In the genomic region with DNA sequence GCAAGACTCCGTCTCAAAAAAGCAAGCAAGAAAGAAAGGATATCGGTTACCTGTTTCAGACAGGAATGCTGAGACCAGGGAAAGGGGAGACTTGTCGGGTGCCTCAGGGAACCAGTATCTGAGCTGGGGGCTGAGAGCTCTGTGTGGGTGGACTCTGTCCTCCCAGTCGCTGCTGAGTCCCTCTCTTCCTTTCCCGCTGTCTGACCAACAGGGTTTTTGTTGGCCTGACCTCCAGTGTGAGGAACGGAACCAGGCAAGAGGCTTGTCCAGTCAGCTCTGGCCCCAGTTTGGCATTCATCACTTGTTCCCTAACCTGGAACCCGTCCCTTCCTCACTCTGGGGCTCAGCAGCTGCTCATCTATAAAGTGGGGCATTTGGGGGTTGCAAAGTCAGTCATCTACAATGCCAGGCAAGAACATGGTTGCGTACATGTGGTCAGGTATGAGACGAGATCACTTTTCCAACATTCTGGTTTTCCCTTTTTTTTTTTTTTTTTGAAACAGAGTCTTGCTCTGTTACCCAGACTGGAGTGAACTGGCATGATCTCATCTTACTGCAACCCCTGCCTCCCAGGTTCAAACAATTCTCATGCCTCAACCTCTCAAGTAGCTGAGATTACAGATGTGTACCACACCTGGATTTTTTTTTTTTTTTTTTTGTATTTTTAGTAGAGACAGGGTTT, we compare ENCODE assay signal across 24 cellular contexts.
A peak's percentile ranks its signal among the peaks of the same experiment; 100 is the strongest.
DNase-seq lines count a peak whose midpoint lies in the region; ATAC-seq and TF ChIP-seq lines count a peak whose summit lies in the region.
"Had no signal": no experiment of that assay in that cellular context is flagged by ENCODE, and none has a peak within 500 bp of the region (broad histone marks: within the 10 kb centered on the region; RNA-seq: fewer than 3 reads in every experiment).

No MANE protein-coding gene starts in this region.

- no peaks in the 10 kb centered on the region for H3K36me3 Mint-ChIP-seq in MCF 10A (ENCODE audit: insufficient read depth, unreplicated experiment)
- H3K36me3 Mint-ChIP-seq in dendritic cell treated with granulocyte-macrophage colony-stimulating factor and Interleukin-4, amounts not matched to agents 40 ng/mL and 50 ng/mL, for 4 days (ENCODE audit: low read depth): no peaks in the 10 kb centered on the region
- H3K36me3 Mint-ChIP-seq in activated CD8-positive, alpha-beta T cell treated with anti-CD3 and anti-CD28 coated beads for 36 hours (ENCODE audit: low read depth): no peaks in the 10 kb centered on the region

- ATAC-seq in activated CD8-positive, alpha-beta T cell treated with anti-CD3 and anti-CD28 coated beads for 36 hours: no peak
- ATAC-seq: activated CD4-positive, CD25-positive, alpha-beta regulatory T cell treated with anti-CD3 and anti-CD28 coated beads, Interleukin-2, amount 50 U/mL, for 24 hours; GM23338; K562; Panc1; stimulated activated effector memory CD8-positive, alpha-beta T cell treated with anti-CD3 and anti-CD28 coated beads, Interleukin-12 subunit alpha, Interleukin-12 subunit beta, amount 100 ng/mL, for 72 hours had no signal

- whole genome bisulfite sequencing in mammary epithelial cell (ENCODE audit: low coverage, missing lambda C conversion rate): 92% methylated on average over 6 of the region's 9 CpGs

- no peak for TF ChIP-seq CTCF in mammary epithelial cell (conservative IDR thresholded peaks at IDR 0.05 in 1 of 2, IDR thresholded peaks at IDR 0.05 in 1 of 2; ENCODE audit: extremely low read depth in 1 of 2, insufficient read depth in 1 of 2, low read depth in 1 of 2, low read length in 2 of 2)
- no peak for TF ChIP-seq CTCF in MCF 10A (IDR thresholded peaks at IDR 0.05; ENCODE audit: unreplicated experiment)
- no peak for TF ChIP-seq CTCF in tibial artery (IDR thresholded peaks at IDR 0.05)
- TF ChIP-seq CTCF in activated CD8-positive, alpha-beta T cell treated with anti-CD3 and anti-CD28 coated beads for 36 hours (IDR thresholded peaks at IDR 0.05): no peak

- DNase-seq in mammary epithelial cell (peak; percentile 28), MCF 10A (ENCODE audit: unreplicated experiment) (no peak), kidney tubule cell (ENCODE audit: low spot score) (peak; percentile 74), tibial artery (no peak), NCI-H1930 (lab: John Stamatoyannopoulos, UW) (no peak), A172 (ENCODE audit: low spot score) (no peak)
- DNase-seq in activated CD8-positive, alpha-beta T cell treated with anti-CD3 and anti-CD28 coated beads for 36 hours: no peak
- DNase-seq: activated naive CD8-positive, alpha-beta T cell treated with anti-CD3 and anti-CD28 coated beads, Interleukin-2, amount 10 ng/mL, durations not matched to agents 7 days and 5 days; cerebellar nuclear complex; COR-L47; DMS79; erythroblast; NCI-H1694; NCI-H2171; NCI-H524; small intestine had no signal

- peaks cover 58% of the 10 kb centered on the region for H3K4me1 ChIP-seq in mammary epithelial cell (ENCODE audit: insufficient read depth, low read length)
- H3K4me1 ChIP-seq in tibial artery: peaks cover 0 to 52% (median 26%) of the 10 kb centered on the region in 4 donors

- CTCF ChIA-PET in mammary epithelial cell (lab: Charles Lee; ENCODE audit: low non-redundant PET) (no interaction called here), MCF 10A (lab: Yijun Ruan, JAX) (interaction anchor here (0.7 to 6.4 kb wide), 8 partner anchors 15 to 175 kb away, joined by 3 to 36 read pairs (median 4); no protein-coding TSS in a partner anchor)
- CTCF ChIA-PET in activated CD8-positive, alpha-beta T cell treated with anti-CD3 and anti-CD28 coated beads for 36 hours (lab: Charles Lee): interaction anchor here (15.8 kb wide), 1 partner anchor 17 kb away, joined by 122 read pairs; no protein-coding TSS in a partner anchor

- POLR2A ChIA-PET in MCF 10A (lab: Yijun Ruan, JAX): interaction anchor here (0.7 to 6.0 kb wide), 6 partner anchors 17 to 282 kb away, joined by 3 to 34 read pairs (median 7); partner anchors contain the start of genes PPP1CB and WDR43
- POLR2A ChIA-PET in activated CD8-positive, alpha-beta T cell treated with anti-CD3 and anti-CD28 coated beads for 36 hours (lab: Charles Lee): interaction anchor here (0.6 to 2.7 kb wide), 6 partner anchors 9 to 143 kb away, joined by 3 to 9 read pairs (median 4); no protein-coding TSS in a partner anchor

- intact Hi-C loops in mammary epithelial cell (cut with micrococcal nuclease): loop anchor here (5.0 kb wide), 1 partner anchor 50 kb away; no protein-coding TSS in a partner anchor
- intact Hi-C loops in MCF 10A (cut with micrococcal nuclease): loop anchor here (5.0 kb wide), 1 partner anchor 140 kb away; the partner anchor contains the start of gene PPP1CB
- intact Hi-C loops in dendritic cell treated with granulocyte-macrophage colony-stimulating factor and Interleukin-4, amounts not matched to agents 40 ng/mL and 50 ng/mL, for 4 days (cut with micrococcal nuclease): no loop called here
- intact Hi-C loops in tibial artery (cut with DNase I; ENCODE audit: low total_unique reads): no loop called here
- intact Hi-C loops in activated CD8-positive, alpha-beta T cell treated with anti-CD3 and anti-CD28 coated beads for 36 hours (cut with micrococcal nuclease): loop anchor here (5.0 kb wide), 1 partner anchor 140 kb away; the partner anchor contains the start of gene PPP1CB

- no peaks in the 10 kb centered on the region for H3K79me2 ChIP-seq in mammary epithelial cell (ENCODE audit: insufficient read depth, low read length)

- H3K27ac ChIP-seq in mammary epithelial cell (ENCODE audit: insufficient read depth, low read depth, low read length) (peak overlapping the region; percentile 8), tibial artery (peak overlapping the region; percentile 41 to 80)

- H3K9ac ChIP-seq in mammary epithelial cell (ENCODE audit: insufficient read depth, low read length): no peak overlapping the region

- no peaks in the 10 kb centered on the region for H4K20me1 ChIP-seq in mammary epithelial cell (ENCODE audit: insufficient read depth, low read length)

- in situ Hi-C loops in mammary epithelial cell (cut with MboI; ENCODE audit: low sequenced_read_pairs in 2 of 2): no loop called here

- no peaks in the 10 kb centered on the region for H3K27me3 Mint-ChIP-seq in MCF 10A (ENCODE audit: insufficient read depth, unreplicated experiment)
- no peaks in the 10 kb centered on the region for H3K27me3 Mint-ChIP-seq in dendritic cell treated with granulocyte-macrophage colony-stimulating factor and Interleukin-4, amounts not matched to agents 40 ng/mL and 50 ng/mL, for 4 days
- no peaks in the 10 kb centered on the region for H3K27me3 Mint-ChIP-seq in activated CD8-positive, alpha-beta T cell treated with anti-CD3 and anti-CD28 coated beads for 36 hours
- H3K27me3 Mint-ChIP-seq: activated naive CD8-positive, alpha-beta T cell treated with anti-CD3 and anti-CD28 coated beads, Interleukin-2, amount 10 ng/mL, durations not matched to agents 7 days and 5 days had no signal

- H2AFZ ChIP-seq in mammary epithelial cell (ENCODE audit: low read depth, low read length): no peak overlapping the region
- H2AFZ ChIP-seq: GM23338 had no signal

- no peaks in the 10 kb centered on the region for H3K9me3 ChIP-seq in mammary epithelial cell (replicated peaks; ENCODE audit: insufficient read depth, low read length)
- no peaks in the 10 kb centered on the region for H3K9me3 ChIP-seq in tibial artery
- H3K9me3 ChIP-seq: prostate gland, vagina had no signal

- peaks cover 6% of the 10 kb centered on the region for H3K9me3 Mint-ChIP-seq in MCF 10A (ENCODE audit: unreplicated experiment)
- H3K9me3 Mint-ChIP-seq in dendritic cell treated with granulocyte-macrophage colony-stimulating factor and Interleukin-4, amounts not matched to agents 40 ng/mL and 50 ng/mL, for 4 days: no peaks in the 10 kb centered on the region
- H3K9me3 Mint-ChIP-seq in activated CD8-positive, alpha-beta T cell treated with anti-CD3 and anti-CD28 coated beads for 36 hours: no peaks in the 10 kb centered on the region
- H3K9me3 Mint-ChIP-seq: activated naive CD8-positive, alpha-beta T cell treated with anti-CD3 and anti-CD28 coated beads, Interleukin-2, amount 10 ng/mL, durations not matched to agents 7 days and 5 days; GM23338; stimulated activated effector memory CD8-positive, alpha-beta T cell treated with anti-CD3 and anti-CD28 coated beads, Interleukin-12 subunit alpha, Interleukin-12 subunit beta, amount 100 ng/mL, for 72 hours had no signal

- H3K4me2 ChIP-seq in mammary epithelial cell (ENCODE audit: insufficient read depth, low read depth, low read length): no peak overlapping the region
- H3K4me2 ChIP-seq: GM23338 had no signal

- H3K4me3 ChIP-seq in mammary epithelial cell (replicated peaks in 1 of 3; ENCODE audit: insufficient read depth in 1 of 3, low read depth in 2 of 3, low read length in 3 of 3) (no peak overlapping the region), tibial artery (peak overlapping the region in 1 of 2 donors; percentile 6)
- H3K4me3 ChIP-seq: GM23338, K562, prostate gland, vagina had no signal

- no peak overlapping the region for H3K4me3 Mint-ChIP-seq in MCF 10A (ENCODE audit: unreplicated experiment)
- peak overlapping the region; percentile 37 for H3K4me3 Mint-ChIP-seq in dendritic cell treated with granulocyte-macrophage colony-stimulating factor and Interleukin-4, amounts not matched to agents 40 ng/mL and 50 ng/mL, for 4 days
- H3K4me3 Mint-ChIP-seq in activated CD8-positive, alpha-beta T cell treated with anti-CD3 and anti-CD28 coated beads for 36 hours: no peak overlapping the region
- H3K4me3 Mint-ChIP-seq: GM23338 had no signal

- BruUV-seq in mammary epithelial cell (replicated peaks; lab: Mats Ljungman, UMichigan) (no TSS peak), MCF 10A (replicated peaks; lab: Mats Ljungman, UMichigan) (no TSS peak)

- peaks cover 33% of the 10 kb centered on the region for H3K4me1 Mint-ChIP-seq in MCF 10A (ENCODE audit: insufficient read depth, unreplicated experiment)
- H3K4me1 Mint-ChIP-seq in dendritic cell treated with granulocyte-macrophage colony-stimulating factor and Interleukin-4, amounts not matched to agents 40 ng/mL and 50 ng/mL, for 4 days (ENCODE audit: low read depth): peaks cover 27% of the 10 kb centered on the region
- peaks cover 34% of the 10 kb centered on the region for H3K4me1 Mint-ChIP-seq in activated CD8-positive, alpha-beta T cell treated with anti-CD3 and anti-CD28 coated beads for 36 hours (ENCODE audit: low read depth)

- H3K36me3 ChIP-seq in mammary epithelial cell (ENCODE audit: insufficient read depth, low read length): no peaks in the 10 kb centered on the region
- no peaks in the 10 kb centered on the region for H3K36me3 ChIP-seq in tibial artery
- H3K36me3 ChIP-seq: prostate gland, vagina had no signal

- dilution Hi-C loops in mammary epithelial cell (cut with HindIII; ENCODE audit: low sequenced_read_pairs): no loop called here

- no peak overlapping the region for H3K27ac Mint-ChIP-seq in MCF 10A (ENCODE audit: low read depth, unreplicated experiment)
- no peak overlapping the region for H3K27ac Mint-ChIP-seq in dendritic cell treated with granulocyte-macrophage colony-stimulating factor and Interleukin-4, amounts not matched to agents 40 ng/mL and 50 ng/mL, for 4 days
- H3K27ac Mint-ChIP-seq in activated CD8-positive, alpha-beta T cell treated with anti-CD3 and anti-CD28 coated beads for 36 hours: no peak overlapping the region
- H3K27ac Mint-ChIP-seq: GM23338 had no signal

- H3K27me3 ChIP-seq in mammary epithelial cell (ENCODE audit: insufficient read depth, low read length) (no peaks in the 10 kb centered on the region), tibial artery (no peaks in the 10 kb centered on the region)
- H3K27me3 ChIP-seq: vagina had no signal

Comparison
In these comparisons a context has a peak if more than half of its experiments do, and no peak if none do; other contexts are left out.
1. DNase-seq: peak in mammary epithelial cell (single experiment) and kidney tubule cell (single experiment); none in MCF 10A (single experiment), tibial artery (0 of 2), NCI-H1930 (0 of 2), activated CD8-positive, alpha-beta T cell treated with anti-CD3 and anti-CD28 coated beads for 36 hours (single experiment) and A172 (single experiment).
2. intact Hi-C loops: an anchor here in mammary epithelial cell (5.0 kb wide), MCF 10A (5.0 kb wide) and activated CD8-positive, alpha-beta T cell treated with anti-CD3 and anti-CD28 coated beads for 36 hours (5.0 kb wide); none called in dendritic cell treated with granulocyte-macrophage colony-stimulating factor and Interleukin-4, amounts not matched to agents 40 ng/mL and 50 ng/mL, for 4 days and tibial artery.